In genomic region chr1:94543003-94543402, GRCh38 we compare ENCODE assay signal across 8 cellular contexts. TPM values are rescaled to one million over a fixed set of nuclear protein-coding genes. Genes with fewer than 3 reads are reported as not detected.
A peak's percentile ranks its signal among the peaks of the same experiment; 100 is the strongest.
DNase-seq lines count a peak whose midpoint lies in the region; ATAC-seq and TF ChIP-seq lines count a peak whose summit lies in the region.

No MANE protein-coding gene starts in this region.

- TF ChIP-seq CTCF in dorsolateral prefrontal cortex (IDR thresholded peaks at IDR 0.05 in 54 of 56, conservative IDR thresholded peaks at IDR 0.05 in 2 of 56; ENCODE audit: low read depth in 1 of 56, partially characterized antibody in 56 of 56) = no peak
- no peak for TF ChIP-seq CTCF in parathyroid adenoma (IDR thresholded peaks at IDR 0.05)

- H3K9me3 ChIP-seq in parathyroid adenoma (ENCODE audit: control insufficient read depth, low read length) = no peaks in the 10 kb centered on the region

- DNase-seq in DMS53 treated with DMSO at 0.1 percent for 48 hours (lab: John Stamatoyannopoulos, UW; ENCODE audit: unreplicated experiment) (peak; percentile 18), NCI-H226 (peak; percentile 57), dorsolateral prefrontal cortex (no peak), amniotic stem cell (lab: John Stamatoyannopoulos, UW) (no peak), NCI-H748 treated with DMSO at 0.1 percent for 48 hours (lab: John Stamatoyannopoulos, UW) (no peak)
- DNase-seq in activated CD4-positive, alpha-beta T cell treated with anti-CD3 and anti-CD28 coated beads, Interleukin-2, amount 10 ng/mL, durations not matched to agents 7 days and 5 days = no peak

- H2AFZ ChIP-seq in parathyroid adenoma = no peak overlapping the region

- H3K4me2 ChIP-seq in parathyroid adenoma (ENCODE audit: low read length) = no peak overlapping the region

- peaks cover 17% of the 10 kb centered on the region for H3K4me1 ChIP-seq in parathyroid adenoma

- intact Hi-C loops in dorsolateral prefrontal cortex (cut with DNase I) = loop anchor here in 1 of 2 donors (5.0 kb wide), 1 partner anchor 49 kb away; no protein-coding TSS in a partner anchor

- peaks cover 16% of the 10 kb centered on the region for H3K4me1 Mint-ChIP-seq in activated CD4-positive, alpha-beta T cell treated with anti-CD3 and anti-CD28 coated beads, Interleukin-2, amount 10 ng/mL, durations not matched to agents 7 days and 5 days

- H3K79me2 ChIP-seq in parathyroid adenoma = no peaks in the 10 kb centered on the region

- no peak for ATAC-seq in GM21367 (IDR thresholded peaks at IDR 0.05; ENCODE audit: unreplicated experiment)

- CTCF ChIA-PET in activated CD4-positive, alpha-beta T cell treated with anti-CD3 and anti-CD28 coated beads, Interleukin-2, amount 10 ng/mL, durations not matched to agents 7 days and 5 days (lab: Charles Lee) = interaction anchor here (1.4 kb wide), 1 partner anchor 259 kb away, joined by 4 read pairs; no protein-coding TSS in a partner anchor

- no peaks in the 10 kb centered on the region for H3K36me3 ChIP-seq in parathyroid adenoma (ENCODE audit: control insufficient read depth, insufficient read depth, low read length)

- H3K27ac ChIP-seq in dorsolateral prefrontal cortex (peak overlapping the region in 19 of 59 donors; percentile 11 to 94 (median 82)), parathyroid adenoma (peak overlapping the region; percentile 98)

- POLR2A ChIA-PET in activated CD4-positive, alpha-beta T cell treated with anti-CD3 and anti-CD28 coated beads, Interleukin-2, amount 10 ng/mL, durations not matched to agents 7 days and 5 days (lab: Charles Lee) = no interaction called here

- no peak overlapping the region for H3K9ac ChIP-seq in parathyroid adenoma

- no peaks in the 10 kb centered on the region for H3K36me3 Mint-ChIP-seq in activated CD4-positive, alpha-beta T cell treated with anti-CD3 and anti-CD28 coated beads, Interleukin-2, amount 10 ng/mL, durations not matched to agents 7 days and 5 days (ENCODE audit: low read depth)

- H3K27me3 ChIP-seq in dorsolateral prefrontal cortex (peaks cover 0 to 38% (median 3%) of the 10 kb centered on the region in 45 donors), parathyroid adenoma (ENCODE audit: control insufficient read depth, insufficient read depth, low read length) (no peaks in the 10 kb centered on the region)

- H3K4me3 Mint-ChIP-seq in activated CD4-positive, alpha-beta T cell treated with anti-CD3 and anti-CD28 coated beads, Interleukin-2, amount 10 ng/mL, durations not matched to agents 7 days and 5 days = no peak overlapping the region

- no peak overlapping the region for H3K27ac Mint-ChIP-seq in activated CD4-positive, alpha-beta T cell treated with anti-CD3 and anti-CD28 coated beads, Interleukin-2, amount 10 ng/mL, durations not matched to agents 7 days and 5 days

- no peaks in the 10 kb centered on the region for H3K9me3 Mint-ChIP-seq in activated CD4-positive, alpha-beta T cell treated with anti-CD3 and anti-CD28 coated beads, Interleukin-2, amount 10 ng/mL, durations not matched to agents 7 days and 5 days

- peak overlapping the region in 44 of 59 donors; percentile 58 to 84 (median 72) for H3K4me3 ChIP-seq in dorsolateral prefrontal cortex
- H3K4me3 ChIP-seq in parathyroid adenoma (ENCODE audit: low read depth, low read length) = peak overlapping the region; percentile 68

- H3K27me3 Mint-ChIP-seq in activated CD4-positive, alpha-beta T cell treated with anti-CD3 and anti-CD28 coated beads, Interleukin-2, amount 10 ng/mL, durations not matched to agents 7 days and 5 days = peaks cover 75% of the 10 kb centered on the region

RNA-seq across cellular contexts. Expression of gene F3, which starts 1.4 kb away (rescaled TPM):
- 100 to 1,000 TPM in 30 of 120 experiments, 10 to 100 TPM in 90; 22.0 to 366 (median 64.5) TPM for total RNA-seq in dorsolateral prefrontal cortex
- total RNA-seq in activated CD4-positive, alpha-beta T cell treated with anti-CD3 and anti-CD28 coated beads, Interleukin-2, amount 10 ng/mL, durations not matched to agents 7 days and 5 days = not detected

Comparison
In these comparisons a context has a peak if more than half of its experiments do, and no peak if none do; other contexts are left out.
1. DNase-seq: peak in DMS53 treated with DMSO at 0.1 percent for 48 hours (single experiment) and NCI-H226 (single experiment); none in dorsolateral prefrontal cortex (0 of 10), amniotic stem cell (single experiment), NCI-H748 treated with DMSO at 0.1 percent for 48 hours (single experiment) and activated CD4-positive, alpha-beta T cell treated with anti-CD3 and anti-CD28 coated beads, Interleukin-2, amount 10 ng/mL, durations not matched to agents 7 days and 5 days (single experiment).
2. RNA of gene F3, which starts 1.4 kb away (total RNA-seq): 22.0 to 366 TPM in dorsolateral prefrontal cortex; not detected in activated CD4-positive, alpha-beta T cell treated with anti-CD3 and anti-CD28 coated beads, Interleukin-2, amount 10 ng/mL, durations not matched to agents 7 days and 5 days; every median in the first group is over 10 times any median in the second.